Comparison of ENCODE assay signal across 8 cellular contexts in genomic region chr11:106077609-106078517, GRCh38. TPM values are rescaled to one million over a fixed set of nuclear protein-coding genes. Genes with fewer than 3 reads are reported as not detected.
A peak's percentile ranks its signal among the peaks of the same experiment; 100 is the strongest.
DNase-seq lines count a peak whose midpoint lies in the region; ATAC-seq, FAIRE-seq and TF ChIP-seq lines count a peak whose summit lies in the region.

A gene with protein sequence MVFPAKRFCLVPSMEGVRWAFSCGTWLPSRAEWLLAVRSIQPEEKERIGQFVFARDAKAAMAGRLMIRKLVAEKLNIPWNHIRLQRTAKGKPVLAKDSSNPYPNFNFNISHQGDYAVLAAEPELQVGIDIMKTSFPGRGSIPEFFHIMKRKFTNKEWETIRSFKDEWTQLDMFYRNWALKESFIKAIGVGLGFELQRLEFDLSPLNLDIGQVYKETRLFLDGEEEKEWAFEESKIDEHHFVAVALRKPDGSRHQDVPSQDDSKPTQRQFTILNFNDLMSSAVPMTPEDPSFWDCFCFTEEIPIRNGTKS (plus strand): TSS chr11:106077662. CDS start chr11:106077711, 49 bp downstream.

- peaks cover 24 to 25% of the 10 kb centered on the region in 2 experiments for H3K4me1 ChIP-seq in neutrophil (ENCODE audit: control insufficient read depth in 1 of 2, insufficient read depth in 1 of 2, low read depth in 1 of 2, low read length in 1 of 2)

- POLR2A ChIA-PET in activated CD8-positive, alpha-beta T cell treated with anti-CD3 and anti-CD28 coated beads for 36 hours (lab: Charles Lee) = interaction anchor here (0.7 to 1.0 kb wide), 3 partner anchors 28 to 1050 kb away, joined by 3 read pairs; no protein-coding TSS in a partner anchor

- no peaks in the 10 kb centered on the region for H3K9me3 Mint-ChIP-seq in activated CD8-positive, alpha-beta T cell treated with anti-CD3 and anti-CD28 coated beads for 36 hours

- H3K36me3 Mint-ChIP-seq in activated CD8-positive, alpha-beta T cell treated with anti-CD3 and anti-CD28 coated beads for 36 hours (ENCODE audit: low read depth) = peaks cover 23% of the 10 kb centered on the region

- H3K27me3 ChIP-seq in neutrophil = no peaks in the 10 kb centered on the region

- TF ChIP-seq CTCF in activated CD8-positive, alpha-beta T cell treated with anti-CD3 and anti-CD28 coated beads for 36 hours (IDR thresholded peaks at IDR 0.05) = no peak
- no peak for TF ChIP-seq CTCF in neutrophil (IDR thresholded peaks at IDR 0.05)

- H3K4me3 Mint-ChIP-seq in activated CD8-positive, alpha-beta T cell treated with anti-CD3 and anti-CD28 coated beads for 36 hours = peak within 1 kb of the TSS; percentile 94

- peak within 1 kb of the TSS; percentile 97 for H3K27ac Mint-ChIP-seq in activated CD8-positive, alpha-beta T cell treated with anti-CD3 and anti-CD28 coated beads for 36 hours

- intact Hi-C loops in activated CD8-positive, alpha-beta T cell treated with anti-CD3 and anti-CD28 coated beads for 36 hours (cut with micrococcal nuclease) = loop anchor here (2.0 kb wide), 1 partner anchor 55 kb away; the partner anchor contains the start of gene MSANTD4

- DNase-seq in AG20443 (ENCODE audit: low spot score) = peak; percentile 14
- no peak for DNase-seq in GM12892 (ENCODE audit: insufficient read length)
- DNase-seq in NCI-H1417 treated with DMSO at 0.1 percent for 48 hours (lab: John Stamatoyannopoulos, UW) = peak; percentile 78
- DNase-seq in activated CD8-positive, alpha-beta T cell treated with anti-CD3 and anti-CD28 coated beads for 36 hours = no peak
- no peak for DNase-seq in glomerular endothelial cell (ENCODE audit: extremely low read depth, low read depth, low spot score)
- DNase-seq in stimulated activated CD4-positive, alpha-beta T cell treated with anti-CD3 and anti-CD28 coated beads, Interleukin-4, amount 100 ng/mL, for 24 hours = no peak

- H3K36me3 ChIP-seq in neutrophil = peaks cover 23% of the 10 kb centered on the region

- peak; percentile 66 for FAIRE-seq in GM12892 (lab: Jason Lieb, UNC)

- no peaks in the 10 kb centered on the region for H3K9me3 ChIP-seq in neutrophil

- peak; percentile 25 for ATAC-seq in HG02759 (IDR thresholded peaks at IDR 0.05; ENCODE audit: unreplicated experiment)
- ATAC-seq in activated CD8-positive, alpha-beta T cell treated with anti-CD3 and anti-CD28 coated beads for 36 hours = peak; percentile 8

- peaks cover 45% of the 10 kb centered on the region for H3K4me1 Mint-ChIP-seq in activated CD8-positive, alpha-beta T cell treated with anti-CD3 and anti-CD28 coated beads for 36 hours (ENCODE audit: low read depth)

- TF ChIP-seq POLR2A in GM12892 (IDR thresholded peaks at IDR 0.05; ENCODE audit: low read depth, low read length) = peak; percentile 87

- CTCF ChIA-PET in activated CD8-positive, alpha-beta T cell treated with anti-CD3 and anti-CD28 coated beads for 36 hours (lab: Charles Lee) = interaction anchor here (0.6 to 2.8 kb wide), 3 partner anchors 9 to 14 kb away, joined by 3 to 16 read pairs (median 9); no protein-coding TSS in a partner anchor

- H3K27me3 Mint-ChIP-seq in activated CD8-positive, alpha-beta T cell treated with anti-CD3 and anti-CD28 coated beads for 36 hours = no peaks in the 10 kb centered on the region

- H3K27ac ChIP-seq in neutrophil = peak within 1 kb of the TSS; percentile 89

- H3K4me3 ChIP-seq in neutrophil (ENCODE audit: low read depth in 1 of 2, low read length in 1 of 2) = peak within 1 kb of the TSS; percentile 91 to 94

RNA-seq across cellular contexts. Expression of the gene that starts here (rescaled TPM):
- 30.6 TPM for polyA plus RNA-seq in GM12892 (2012; ENCODE audit: missing spikeins)
- 10 to 100 TPM; 41.6 to 46.2 TPM for total RNA-seq in activated CD8-positive, alpha-beta T cell treated with anti-CD3 and anti-CD28 coated beads for 36 hours
- total RNA-seq in glomerular endothelial cell = 37.1 and 37.5 TPM in 2 replicates

Comparison
In these comparisons a context has a peak if more than half of its experiments do, and no peak if none do; other contexts are left out.
1. DNase-seq: peak in AG20443 (single experiment) and NCI-H1417 treated with DMSO at 0.1 percent for 48 hours (single experiment); none in GM12892 (single experiment), activated CD8-positive, alpha-beta T cell treated with anti-CD3 and anti-CD28 coated beads for 36 hours (single experiment), glomerular endothelial cell (single experiment) and stimulated activated CD4-positive, alpha-beta T cell treated with anti-CD3 and anti-CD28 coated beads, Interleukin-4, amount 100 ng/mL, for 24 hours (single experiment).